23 cellular contexts compared by ENCODE assay signal in the genomic region with DNA sequence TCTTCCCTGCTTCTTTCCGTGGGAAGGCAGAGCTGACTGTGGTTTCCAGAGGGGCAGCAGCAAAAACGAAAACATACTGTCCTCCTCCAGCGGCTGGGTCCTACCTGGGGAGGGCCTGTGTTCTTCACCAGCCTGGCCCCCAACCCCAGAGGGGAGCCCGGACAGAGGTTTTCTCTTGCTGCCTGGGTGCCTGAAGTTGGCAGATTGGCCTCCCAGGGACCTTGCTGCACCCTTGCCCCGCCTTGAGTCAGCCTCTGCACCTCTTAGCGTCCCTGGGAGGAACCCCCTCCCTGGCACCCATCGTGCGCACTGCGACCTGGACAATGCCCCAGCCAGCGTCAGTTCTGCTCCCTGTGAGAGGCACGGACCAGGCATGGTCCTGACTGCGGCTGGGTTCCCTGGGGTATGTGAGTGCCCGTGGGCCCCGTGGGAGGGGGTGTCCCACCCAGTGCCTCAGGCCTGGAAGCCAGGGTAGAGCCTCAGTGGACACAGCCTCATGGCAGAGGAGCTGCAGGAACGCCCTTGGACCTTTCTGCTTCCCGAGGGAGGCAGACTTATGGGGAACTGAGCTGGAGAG. TPM values are rescaled to one million over a fixed set of nuclear protein-coding genes. Genes with fewer than 3 reads are reported as not detected.
A peak's percentile ranks its signal among the peaks of the same experiment; 100 is the strongest.
DNase-seq lines count a peak whose midpoint lies in the region; ATAC-seq and TF ChIP-seq lines count a peak whose summit lies in the region.
"Had no signal": no experiment of that assay in that cellular context is flagged by ENCODE, and none has a peak within 500 bp of the region (broad histone marks: within the 10 kb centered on the region; RNA-seq: fewer than 3 reads in every experiment).

No MANE protein-coding gene starts in this region.

- no peak overlapping the region for H3K4me3 Mint-ChIP-seq in activated CD4-positive, alpha-beta T cell treated with anti-CD3 and anti-CD28 coated beads for 36 hours
- H3K4me3 Mint-ChIP-seq: activated CD4-positive, alpha-beta memory T cell treated with anti-CD3 and anti-CD28 coated beads, Interleukin-2, amount 10 ng/mL, durations not matched to agents 7 days and 5 days; T-helper 2 cell treated with Interferon-gamma antibody and Interleukin-4, amounts not matched to agents 5 μg/mL and 100 μg/mL, for 36 hours had no signal

- no peak overlapping the region for H3K27ac Mint-ChIP-seq in activated CD4-positive, alpha-beta T cell treated with anti-CD3 and anti-CD28 coated beads for 36 hours
- H3K27ac Mint-ChIP-seq: activated CD4-positive, alpha-beta memory T cell treated with anti-CD3 and anti-CD28 coated beads, Interleukin-2, amount 10 ng/mL, durations not matched to agents 7 days and 5 days; T-helper 2 cell treated with Interferon-gamma antibody and Interleukin-4, amounts not matched to agents 5 μg/mL and 100 μg/mL, for 36 hours had no signal

- no peaks in the 10 kb centered on the region for H3K9me3 Mint-ChIP-seq in activated CD4-positive, alpha-beta T cell treated with anti-CD3 and anti-CD28 coated beads for 36 hours (ENCODE audit: low read depth)
- H3K9me3 Mint-ChIP-seq: activated CD4-positive, alpha-beta memory T cell treated with anti-CD3 and anti-CD28 coated beads, Interleukin-2, amount 10 ng/mL, durations not matched to agents 7 days and 5 days; neural crest cell; T-helper 2 cell treated with Interferon-gamma antibody and Interleukin-4, amounts not matched to agents 5 μg/mL and 100 μg/mL, for 36 hours had no signal

- H4K8ac ChIP-seq in neuronal stem cell (ENCODE audit: low read depth, low read length): no peak overlapping the region

- H3K27me3 ChIP-seq in heart left ventricle: peaks cover 0 to 18% (median 0%) of the 10 kb centered on the region in 9 donors
- peaks cover 0 to 36% (median 0%) of the 10 kb centered on the region in 45 donors for H3K27me3 ChIP-seq in dorsolateral prefrontal cortex
- H3K27me3 ChIP-seq in neuronal stem cell (ENCODE audit: control insufficient read depth in 3 of 3, insufficient read depth in 3 of 3, low read depth in 1 of 3, low read length in 3 of 3): peaks cover 0 to 66% (median 21%) of the 10 kb centered on the region in 3 experiments
- H3K27me3 ChIP-seq in vagina: no peaks in the 10 kb centered on the region

- intact Hi-C loops in heart left ventricle (cut with DNase I): loop anchor here in 1 of 10 donors (10.0 kb wide), 1 partner anchor 151 kb away; a partner anchor contains a TSS
- intact Hi-C loops in Right ventricle myocardium inferior (cut with DNase I): no loop called here
- intact Hi-C loops in dorsolateral prefrontal cortex (cut with DNase I): no loop called here
- intact Hi-C loops in vagina (cut with DNase I): no loop called here
- intact Hi-C loops in activated CD4-positive, alpha-beta T cell treated with anti-CD3 and anti-CD28 coated beads for 36 hours (cut with DNase I, micrococcal nuclease): no loop called here

- H2AFZ ChIP-seq in neuronal stem cell (ENCODE audit: low read length): peak overlapping the region; percentile 68
- H2AFZ ChIP-seq: PC-9 had no signal

- H3K14ac ChIP-seq in neuronal stem cell (ENCODE audit: low read length): no peak overlapping the region

- no peak overlapping the region for H2BK120ac ChIP-seq in neuronal stem cell (ENCODE audit: low read depth, low read length)

- H3K9ac ChIP-seq in neuronal stem cell (ENCODE audit: low read depth, low read length, poor library complexity): no peak overlapping the region

- peak overlapping the region; percentile 75 for H3K4me2 ChIP-seq in neuronal stem cell (ENCODE audit: insufficient read depth, low read length, poor library complexity, severe bottlenecking)
- H3K4me2 ChIP-seq: PC-9 had no signal

- peak overlapping the region; percentile 58 for H2AK5ac ChIP-seq in neuronal stem cell (ENCODE audit: low read depth, low read length)

- no peaks in the 10 kb centered on the region for H3K36me3 Mint-ChIP-seq in activated CD4-positive, alpha-beta T cell treated with anti-CD3 and anti-CD28 coated beads for 36 hours (ENCODE audit: low read depth)

- peak overlapping the region; percentile 0 for H2BK15ac ChIP-seq in neuronal stem cell (ENCODE audit: low read length)

- H3K4ac ChIP-seq in neuronal stem cell (ENCODE audit: low read length): no peak overlapping the region

- no peak for TF ChIP-seq POLR2A in heart left ventricle (IDR thresholded peaks at IDR 0.05)
- no peak for TF ChIP-seq POLR2A in vagina (IDR thresholded peaks at IDR 0.05)

- TF ChIP-seq CTCF in heart left ventricle (IDR thresholded peaks at IDR 0.05) (no peak), dorsolateral prefrontal cortex (IDR thresholded peaks at IDR 0.05 in 54 of 56, conservative IDR thresholded peaks at IDR 0.05 in 2 of 56; ENCODE audit: low read depth in 1 of 56, partially characterized antibody in 56 of 56) (no peak), vagina (IDR thresholded peaks at IDR 0.05) (no peak)

- H3K27ac ChIP-seq in heart left ventricle (peak overlapping the region in 10 of 12 donors; percentile 34 to 85 (median 60)), dorsolateral prefrontal cortex (peak overlapping the region in 16 of 59 donors; percentile 15 to 78 (median 44)), neuronal stem cell (replicated peaks; ENCODE audit: low read length) (no peak overlapping the region), vagina (peak overlapping the region; percentile 62)
- H3K27ac ChIP-seq: epithelial cell of prostate, PC-9, SJSA1 had no signal

- no peak overlapping the region for H2BK5ac ChIP-seq in neuronal stem cell (ENCODE audit: low read length)

- H3K9me3 ChIP-seq in heart left ventricle (no peaks in the 10 kb centered on the region), neuronal stem cell (replicated peaks in 1 of 2; ENCODE audit: control insufficient read depth in 2 of 2, insufficient read depth in 1 of 2, low read depth in 1 of 2, low read length in 2 of 2) (no peaks in the 10 kb centered on the region), vagina (no peaks in the 10 kb centered on the region)
- H3K9me3 ChIP-seq: SJSA1 had no signal

- H4K91ac ChIP-seq in neuronal stem cell (ENCODE audit: low read depth, low read length, poor library complexity): no peak overlapping the region

- no peak overlapping the region for H3K23ac ChIP-seq in neuronal stem cell (ENCODE audit: low read depth, low read length, poor library complexity)

- peak overlapping the region; percentile 9 for H3K18ac ChIP-seq in neuronal stem cell (ENCODE audit: low read length)

- peaks cover 2% of the 10 kb centered on the region for H3K4me1 Mint-ChIP-seq in activated CD4-positive, alpha-beta T cell treated with anti-CD3 and anti-CD28 coated beads for 36 hours
- H3K4me1 Mint-ChIP-seq: activated CD4-positive, alpha-beta memory T cell treated with anti-CD3 and anti-CD28 coated beads, Interleukin-2, amount 10 ng/mL, durations not matched to agents 7 days and 5 days had no signal

- peak overlapping the region in 6 of 12 donors; percentile 26 to 53 (median 44) for H3K4me3 ChIP-seq in heart left ventricle
- peak overlapping the region in 35 of 59 donors; percentile 26 to 65 (median 53) for H3K4me3 ChIP-seq in dorsolateral prefrontal cortex
- H3K4me3 ChIP-seq in neuronal stem cell (ENCODE audit: low read length in 2 of 2): no peak overlapping the region
- H3K4me3 ChIP-seq in vagina: peak overlapping the region; percentile 35 to 39
- H3K4me3 ChIP-seq: PC-9, SJSA1 had no signal

- H2BK12ac ChIP-seq in neuronal stem cell (ENCODE audit: low read length): no peak overlapping the region

- DNase-seq in heart left ventricle (no peak), Right ventricle myocardium inferior (ENCODE audit: missing footprints) (no peak), dorsolateral prefrontal cortex (no peak), neuronal stem cell (ENCODE audit: low spot score) (no peak), vagina (ENCODE audit: extremely low spot score in 2 of 2) (no peak), T-helper 1 cell (no peak)
- no peak for DNase-seq in activated CD4-positive, alpha-beta T cell treated with anti-CD3 and anti-CD28 coated beads for 36 hours
- DNase-seq: ACHN; activated CD4-positive, alpha-beta memory T cell treated with anti-CD3 and anti-CD28 coated beads, Interleukin-2, amount 10 ng/mL, durations not matched to agents 7 days and 5 days; activated naive CD4-positive, alpha-beta T cell treated with Interleukin-2 at 50 U/mL for 16 hours; activated T-cell treated with anti-CD3 and anti-CD28 coated beads, Interleukin-2, amount 50 U/mL, for 1 hour; foreskin melanocyte; KBM-7; left colon; NCI-H774; PC-9; stimulated activated CD4-positive, alpha-beta T cell treated with anti-CD3 and anti-CD28 coated beads, Interleukin-12 subunit alpha, Interleukin-12 subunit beta, amount 100 ng/mL, for 4 hours had no signal

- H3K36me3 ChIP-seq in heart left ventricle (no peaks in the 10 kb centered on the region), neuronal stem cell (replicated peaks in 1 of 2; ENCODE audit: control insufficient read depth in 2 of 2, insufficient read depth in 2 of 2, low read length in 2 of 2) (no peaks in the 10 kb centered on the region), vagina (no peaks in the 10 kb centered on the region)
- H3K36me3 ChIP-seq: SJSA1 had no signal

- 71 to 79% (median 77%) methylated on average over 8 to 16 of the region's 16 CpGs for WGBS in heart left ventricle, 4 donors
- WGBS in neuronal stem cell (ENCODE audit: extremely low coverage in 2 of 2, insufficient read length in 2 of 2, insufficient replicate concordance in 1 of 2), 2 donors: no CpG with 5 or more reads among the region's 16 CpGs

- H3K27me3 Mint-ChIP-seq in activated CD4-positive, alpha-beta T cell treated with anti-CD3 and anti-CD28 coated beads for 36 hours: peaks cover 31% of the 10 kb centered on the region

- CTCF ChIA-PET in activated CD4-positive, alpha-beta T cell treated with anti-CD3 and anti-CD28 coated beads for 36 hours (lab: Charles Lee): no interaction called here

- ATAC-seq in heart left ventricle (no peak), Right ventricle myocardium inferior (no peak), GM19455 (IDR thresholded peaks at IDR 0.05; ENCODE audit: unreplicated experiment) (no peak)
- no peak for ATAC-seq in activated CD4-positive, alpha-beta T cell treated with anti-CD3 and anti-CD28 coated beads for 36 hours
- ATAC-seq: left colon had no signal

- no peaks in the 10 kb centered on the region for H3K79me1 ChIP-seq in neuronal stem cell (ENCODE audit: low read depth, low read length)

- peaks cover 0 to 52% (median 20%) of the 10 kb centered on the region in 12 donors for H3K4me1 ChIP-seq in heart left ventricle
- peaks cover 0 to 18% of the 10 kb centered on the region in 2 donors for H3K4me1 ChIP-seq in neuronal stem cell (ENCODE audit: control insufficient read depth in 2 of 2, insufficient read depth in 1 of 2, low read depth in 1 of 2, low read length in 2 of 2)
- peaks cover 32% of the 10 kb centered on the region for H3K4me1 ChIP-seq in vagina
- H3K4me1 ChIP-seq: SJSA1 had no signal

- POLR2A ChIA-PET in activated CD4-positive, alpha-beta T cell treated with anti-CD3 and anti-CD28 coated beads for 36 hours (lab: Charles Lee): no interaction called here

RNA-seq across cellular contexts. Expression of a gene that starts 56.8 kb away (rescaled TPM):
- total RNA-seq in heart left ventricle: not detected
- not detected for polyA plus RNA-seq in heart left ventricle
- total RNA-seq in Right ventricle myocardium inferior: not detected
- total RNA-seq in dorsolateral prefrontal cortex: not detected
- polyA plus RNA-seq in neuronal stem cell (2013, experiment 1 of 2): not detected
- polyA plus RNA-seq in neuronal stem cell (2013, experiment 2 of 2): not detected
- not detected for total RNA-seq in vagina
- not detected for total RNA-seq in activated CD4-positive, alpha-beta T cell treated with anti-CD3 and anti-CD28 coated beads for 36 hours
- total RNA-seq: activated CD4-positive, alpha-beta memory T cell treated with anti-CD3 and anti-CD28 coated beads, Interleukin-2, amount 10 ng/mL, durations not matched to agents 7 days and 5 days; left colon; neural crest cell; PC-9; renal cortical epithelial cell; SJSA1 had no signal

Comparison
In these comparisons a context has a peak if more than half of its experiments do, and no peak if none do; other contexts are left out.
1. H3K4me3 ChIP-seq: peak in dorsolateral prefrontal cortex (35 of 59) and vagina (2 of 2); none in neuronal stem cell (0 of 2).